Comparison of ENCODE assay signal across 8 cellular contexts in genomic region chr3:119322523-119323400, GRCh38. TPM values are rescaled to one million over a fixed set of nuclear protein-coding genes. Genes with fewer than 3 reads are reported as not detected.
DNase-seq lines count a peak whose midpoint lies in the region; ATAC-seq lines count a peak whose summit lies in the region.

No MANE protein-coding gene starts in this region.

- DNase-seq in CD1c-positive myeloid dendritic cell (ENCODE audit: extremely low spot score) (peak; percentile 99), NCI-H82 (lab: John Stamatoyannopoulos, UW) (peak; percentile 90), ecto neural progenitor cell (ENCODE audit: low spot score) (peak; percentile 80), lung microvascular endothelial cell (ENCODE audit: low read depth in 2 of 2) (peak; percentile 89 to 92)
- peak; percentile 97 for DNase-seq in activated CD4-positive, alpha-beta memory T cell treated with anti-CD3 and anti-CD28 coated beads for 36 hours
- DNase-seq in stimulated activated CD4-positive, alpha-beta T cell treated with anti-CD3 and anti-CD28 coated beads, TNF-alpha, amount 100 ng/mL, for 48 hours (ENCODE audit: low read depth in 3 of 3) = peak; percentile 88 to 93 (median 91)

- POLR2A ChIA-PET in activated CD4-positive, alpha-beta memory T cell treated with anti-CD3 and anti-CD28 coated beads for 36 hours (lab: Charles Lee) = interaction anchor here (0.6 to 2.3 kb wide), 10 partner anchors 13 to 321 kb away, joined by 3 to 45 read pairs (median 4); partner anchors contain the start of genes ARHGAP31, B4GALT4, TIMMDC1 and TMEM39A

- peak; percentile 85 for ATAC-seq in GM19351 (IDR thresholded peaks at IDR 0.05; ENCODE audit: unreplicated experiment)
- ATAC-seq in HG03469 (IDR thresholded peaks at IDR 0.05; ENCODE audit: unreplicated experiment) = peak; percentile 84

- H3K9me3 Mint-ChIP-seq in activated CD4-positive, alpha-beta memory T cell treated with anti-CD3 and anti-CD28 coated beads for 36 hours = no peaks in the 10 kb centered on the region

- CTCF ChIA-PET in activated CD4-positive, alpha-beta memory T cell treated with anti-CD3 and anti-CD28 coated beads for 36 hours (lab: Charles Lee) = interaction anchor here (0.7 to 1.9 kb wide), 6 partner anchors 20 to 82 kb away, joined by 3 to 9 read pairs (median 5); partner anchors contain the start of genes ARHGAP31 and B4GALT4

- peaks cover 41% of the 10 kb centered on the region for H3K4me1 Mint-ChIP-seq in activated CD4-positive, alpha-beta memory T cell treated with anti-CD3 and anti-CD28 coated beads for 36 hours (ENCODE audit: low read depth)

- no peaks in the 10 kb centered on the region for H3K27me3 Mint-ChIP-seq in activated CD4-positive, alpha-beta memory T cell treated with anti-CD3 and anti-CD28 coated beads for 36 hours

- H3K27ac Mint-ChIP-seq in activated CD4-positive, alpha-beta memory T cell treated with anti-CD3 and anti-CD28 coated beads for 36 hours = peak overlapping the region; percentile 95

- peak overlapping the region; percentile 82 for H3K4me3 Mint-ChIP-seq in activated CD4-positive, alpha-beta memory T cell treated with anti-CD3 and anti-CD28 coated beads for 36 hours

- H3K36me3 Mint-ChIP-seq in activated CD4-positive, alpha-beta memory T cell treated with anti-CD3 and anti-CD28 coated beads for 36 hours = no peaks in the 10 kb centered on the region

- intact Hi-C loops in activated CD4-positive, alpha-beta memory T cell treated with anti-CD3 and anti-CD28 coated beads for 36 hours (cut with micrococcal nuclease) = loop anchor here (1.0 to 10.0 kb wide), 10 partner anchors 28 to 1022 kb away; partner anchors contain the start of genes ARHGAP31, COX17, GSK3B and LRRC58

RNA-seq across cellular contexts. Expression of gene ARHGAP31, which starts 28.6 kb away (rescaled TPM):
- total RNA-seq in activated CD4-positive, alpha-beta memory T cell treated with anti-CD3 and anti-CD28 coated beads for 36 hours = 10 to 100 TPM; 10.8 to 11.4 TPM
- 19.8 and 21.6 TPM in 2 replicates for total RNA-seq in lung microvascular endothelial cell

Comparison
In these comparisons a context has a peak if more than half of its experiments do, and no peak if none do; other contexts are left out.
1. Peak in every context shown above with its lines: DNase-seq and ATAC-seq.